ENCODE assay signal across 3 cellular contexts in the genomic region with DNA sequence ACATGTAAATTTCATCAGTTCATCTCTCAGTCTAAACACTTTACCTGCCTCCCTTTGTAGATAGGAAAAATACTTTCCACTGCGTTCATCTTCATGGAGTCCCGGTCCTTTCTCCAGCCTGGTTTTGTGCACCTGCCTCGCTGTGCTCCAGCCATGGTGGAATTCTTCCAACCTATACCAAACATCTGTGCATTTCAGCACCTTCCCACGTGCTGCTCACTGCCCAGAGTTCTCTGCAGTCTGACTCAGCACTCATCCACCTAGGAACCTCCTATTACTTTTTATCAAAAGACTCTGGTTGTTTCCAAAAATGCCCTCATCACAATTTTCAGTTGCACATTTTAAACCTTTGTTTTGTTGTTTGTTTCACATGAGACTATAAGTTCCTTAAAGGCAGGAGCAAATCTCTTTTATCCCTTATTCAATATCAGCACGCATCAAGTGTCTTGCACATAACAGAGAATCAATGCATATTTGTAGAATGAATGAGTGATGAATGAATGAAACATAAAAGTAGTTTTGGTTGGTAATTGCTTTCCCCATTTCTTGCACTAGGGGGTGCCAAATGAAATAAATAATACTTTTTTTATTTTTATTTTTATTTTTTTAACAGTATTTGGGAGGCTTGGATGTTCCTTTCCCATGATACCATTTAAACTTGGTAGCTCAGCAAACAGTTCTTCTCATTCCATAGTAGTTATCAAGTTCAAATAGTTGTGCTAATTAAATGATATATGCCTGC.
A peak's percentile ranks its signal among the peaks of the same experiment; 100 is the strongest.
TF ChIP-seq lines count a peak whose summit lies in the region.

No MANE protein-coding gene starts in this region.

TF ChIP-seq in SK-N-SH, 30 proteins besides CTCF, POLR2A, EP300 and RAD21:
- TF ChIP-seq, protein P1, sequence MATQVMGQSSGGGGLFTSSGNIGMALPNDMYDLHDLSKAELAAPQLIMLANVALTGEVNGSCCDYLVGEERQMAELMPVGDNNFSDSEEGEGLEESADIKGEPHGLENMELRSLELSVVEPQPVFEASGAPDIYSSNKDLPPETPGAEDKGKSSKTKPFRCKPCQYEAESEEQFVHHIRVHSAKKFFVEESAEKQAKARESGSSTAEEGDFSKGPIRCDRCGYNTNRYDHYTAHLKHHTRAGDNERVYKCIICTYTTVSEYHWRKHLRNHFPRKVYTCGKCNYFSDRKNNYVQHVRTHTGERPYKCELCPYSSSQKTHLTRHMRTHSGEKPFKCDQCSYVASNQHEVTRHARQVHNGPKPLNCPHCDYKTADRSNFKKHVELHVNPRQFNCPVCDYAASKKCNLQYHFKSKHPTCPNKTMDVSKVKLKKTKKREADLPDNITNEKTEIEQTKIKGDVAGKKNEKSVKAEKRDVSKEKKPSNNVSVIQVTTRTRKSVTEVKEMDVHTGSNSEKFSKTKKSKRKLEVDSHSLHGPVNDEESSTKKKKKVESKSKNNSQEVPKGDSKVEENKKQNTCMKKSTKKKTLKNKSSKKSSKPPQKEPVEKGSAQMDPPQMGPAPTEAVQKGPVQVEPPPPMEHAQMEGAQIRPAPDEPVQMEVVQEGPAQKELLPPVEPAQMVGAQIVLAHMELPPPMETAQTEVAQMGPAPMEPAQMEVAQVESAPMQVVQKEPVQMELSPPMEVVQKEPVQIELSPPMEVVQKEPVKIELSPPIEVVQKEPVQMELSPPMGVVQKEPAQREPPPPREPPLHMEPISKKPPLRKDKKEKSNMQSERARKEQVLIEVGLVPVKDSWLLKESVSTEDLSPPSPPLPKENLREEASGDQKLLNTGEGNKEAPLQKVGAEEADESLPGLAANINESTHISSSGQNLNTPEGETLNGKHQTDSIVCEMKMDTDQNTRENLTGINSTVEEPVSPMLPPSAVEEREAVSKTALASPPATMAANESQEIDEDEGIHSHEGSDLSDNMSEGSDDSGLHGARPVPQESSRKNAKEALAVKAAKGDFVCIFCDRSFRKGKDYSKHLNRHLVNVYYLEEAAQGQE (IDR thresholded peaks at IDR 0.05; ENCODE audit: low read depth, low read length) = no peak
- TF ChIP-seq, protein P2, sequence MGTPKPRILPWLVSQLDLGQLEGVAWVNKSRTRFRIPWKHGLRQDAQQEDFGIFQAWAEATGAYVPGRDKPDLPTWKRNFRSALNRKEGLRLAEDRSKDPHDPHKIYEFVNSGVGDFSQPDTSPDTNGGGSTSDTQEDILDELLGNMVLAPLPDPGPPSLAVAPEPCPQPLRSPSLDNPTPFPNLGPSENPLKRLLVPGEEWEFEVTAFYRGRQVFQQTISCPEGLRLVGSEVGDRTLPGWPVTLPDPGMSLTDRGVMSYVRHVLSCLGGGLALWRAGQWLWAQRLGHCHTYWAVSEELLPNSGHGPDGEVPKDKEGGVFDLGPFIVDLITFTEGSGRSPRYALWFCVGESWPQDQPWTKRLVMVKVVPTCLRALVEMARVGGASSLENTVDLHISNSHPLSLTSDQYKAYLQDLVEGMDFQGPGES (IDR thresholded peaks at IDR 0.05; ENCODE audit: low read depth, low read length) = no peak
- TF ChIP-seq POLR2AphosphoS5 (IDR thresholded peaks at IDR 0.05; ENCODE audit: low read depth, low read length) (no peak), SIN3A (IDR thresholded peaks at IDR 0.05; ENCODE audit: borderline replicate concordance, low read depth, low read length) (no peak)

TF ChIP-seq in SK-N-SH treated with all-trans-retinoic acid at 6 μM for 48 hours, 23 proteins besides CTCF, POLR2A, EP300 and RAD21:
- TF ChIP-seq ZNF565 (CRISPR knock-in tag; conservative IDR thresholded peaks at IDR 0.05; ENCODE audit: low read depth) (no peak), ZFP30 (CRISPR knock-in tag; IDR thresholded peaks at IDR 0.05) (no peak), ZNF70 (CRISPR knock-in tag; IDR thresholded peaks at IDR 0.05) (no peak), BACH2 (CRISPR knock-in tag; IDR thresholded peaks at IDR 0.05; ENCODE audit: borderline replicate concordance) (no peak), SNAI2 (CRISPR knock-in tag; IDR thresholded peaks at IDR 0.05) (no peak), ARNTL (CRISPR knock-in tag; IDR thresholded peaks at IDR 0.05; ENCODE audit: borderline replicate concordance, low read depth) (no peak), RARB (CRISPR knock-in tag; IDR thresholded peaks at IDR 0.05) (no peak)
- TF ChIP-seq, protein P3, sequence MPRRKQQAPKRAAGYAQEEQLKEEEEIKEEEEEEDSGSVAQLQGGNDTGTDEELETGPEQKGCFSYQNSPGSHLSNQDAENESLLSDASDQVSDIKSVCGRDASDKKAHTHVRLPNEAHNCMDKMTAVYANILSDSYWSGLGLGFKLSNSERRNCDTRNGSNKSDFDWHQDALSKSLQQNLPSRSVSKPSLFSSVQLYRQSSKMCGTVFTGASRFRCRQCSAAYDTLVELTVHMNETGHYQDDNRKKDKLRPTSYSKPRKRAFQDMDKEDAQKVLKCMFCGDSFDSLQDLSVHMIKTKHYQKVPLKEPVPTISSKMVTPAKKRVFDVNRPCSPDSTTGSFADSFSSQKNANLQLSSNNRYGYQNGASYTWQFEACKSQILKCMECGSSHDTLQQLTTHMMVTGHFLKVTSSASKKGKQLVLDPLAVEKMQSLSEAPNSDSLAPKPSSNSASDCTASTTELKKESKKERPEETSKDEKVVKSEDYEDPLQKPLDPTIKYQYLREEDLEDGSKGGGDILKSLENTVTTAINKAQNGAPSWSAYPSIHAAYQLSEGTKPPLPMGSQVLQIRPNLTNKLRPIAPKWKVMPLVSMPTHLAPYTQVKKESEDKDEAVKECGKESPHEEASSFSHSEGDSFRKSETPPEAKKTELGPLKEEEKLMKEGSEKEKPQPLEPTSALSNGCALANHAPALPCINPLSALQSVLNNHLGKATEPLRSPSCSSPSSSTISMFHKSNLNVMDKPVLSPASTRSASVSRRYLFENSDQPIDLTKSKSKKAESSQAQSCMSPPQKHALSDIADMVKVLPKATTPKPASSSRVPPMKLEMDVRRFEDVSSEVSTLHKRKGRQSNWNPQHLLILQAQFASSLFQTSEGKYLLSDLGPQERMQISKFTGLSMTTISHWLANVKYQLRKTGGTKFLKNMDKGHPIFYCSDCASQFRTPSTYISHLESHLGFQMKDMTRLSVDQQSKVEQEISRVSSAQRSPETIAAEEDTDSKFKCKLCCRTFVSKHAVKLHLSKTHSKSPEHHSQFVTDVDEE (CRISPR knock-in tag; IDR thresholded peaks at IDR 0.05) = no peak
- TF ChIP-seq, protein P4, sequence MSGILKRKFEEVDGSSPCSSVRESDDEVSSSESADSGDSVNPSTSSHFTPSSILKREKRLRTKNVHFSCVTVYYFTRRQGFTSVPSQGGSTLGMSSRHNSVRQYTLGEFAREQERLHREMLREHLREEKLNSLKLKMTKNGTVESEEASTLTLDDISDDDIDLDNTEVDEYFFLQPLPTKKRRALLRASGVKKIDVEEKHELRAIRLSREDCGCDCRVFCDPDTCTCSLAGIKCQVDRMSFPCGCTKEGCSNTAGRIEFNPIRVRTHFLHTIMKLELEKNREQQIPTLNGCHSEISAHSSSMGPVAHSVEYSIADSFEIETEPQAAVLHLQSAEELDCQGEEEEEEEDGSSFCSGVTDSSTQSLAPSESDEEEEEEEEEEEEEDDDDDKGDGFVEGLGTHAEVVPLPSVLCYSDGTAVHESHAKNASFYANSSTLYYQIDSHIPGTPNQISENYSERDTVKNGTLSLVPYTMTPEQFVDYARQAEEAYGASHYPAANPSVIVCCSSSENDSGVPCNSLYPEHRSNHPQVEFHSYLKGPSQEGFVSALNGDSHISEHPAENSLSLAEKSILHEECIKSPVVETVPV (CRISPR knock-in tag; IDR thresholded peaks at IDR 0.05) = no peak
- TF ChIP-seq, protein P5, sequence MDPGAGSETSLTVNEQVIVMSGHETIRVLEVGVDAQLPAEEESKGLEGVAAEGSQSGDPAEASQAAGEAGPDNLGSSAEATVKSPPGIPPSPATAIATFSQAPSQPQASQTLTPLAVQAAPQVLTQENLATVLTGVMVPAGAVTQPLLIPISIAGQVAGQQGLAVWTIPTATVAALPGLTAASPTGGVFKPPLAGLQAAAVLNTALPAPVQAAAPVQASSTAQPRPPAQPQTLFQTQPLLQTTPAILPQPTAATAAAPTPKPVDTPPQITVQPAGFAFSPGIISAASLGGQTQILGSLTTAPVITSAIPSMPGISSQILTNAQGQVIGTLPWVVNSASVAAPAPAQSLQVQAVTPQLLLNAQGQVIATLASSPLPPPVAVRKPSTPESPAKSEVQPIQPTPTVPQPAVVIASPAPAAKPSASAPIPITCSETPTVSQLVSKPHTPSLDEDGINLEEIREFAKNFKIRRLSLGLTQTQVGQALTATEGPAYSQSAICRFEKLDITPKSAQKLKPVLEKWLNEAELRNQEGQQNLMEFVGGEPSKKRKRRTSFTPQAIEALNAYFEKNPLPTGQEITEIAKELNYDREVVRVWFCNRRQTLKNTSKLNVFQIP (CRISPR knock-in tag; IDR thresholded peaks at IDR 0.05; ENCODE audit: borderline replicate concordance, low read depth) = no peak

TF ChIP-seq in GM12878, 131 proteins besides CTCF, POLR2A, EP300 and RAD21:
- peak; percentile 88 for TF ChIP-seq ZNF24 (IDR thresholded peaks at IDR 0.05)
- TF ChIP-seq, protein P6, sequence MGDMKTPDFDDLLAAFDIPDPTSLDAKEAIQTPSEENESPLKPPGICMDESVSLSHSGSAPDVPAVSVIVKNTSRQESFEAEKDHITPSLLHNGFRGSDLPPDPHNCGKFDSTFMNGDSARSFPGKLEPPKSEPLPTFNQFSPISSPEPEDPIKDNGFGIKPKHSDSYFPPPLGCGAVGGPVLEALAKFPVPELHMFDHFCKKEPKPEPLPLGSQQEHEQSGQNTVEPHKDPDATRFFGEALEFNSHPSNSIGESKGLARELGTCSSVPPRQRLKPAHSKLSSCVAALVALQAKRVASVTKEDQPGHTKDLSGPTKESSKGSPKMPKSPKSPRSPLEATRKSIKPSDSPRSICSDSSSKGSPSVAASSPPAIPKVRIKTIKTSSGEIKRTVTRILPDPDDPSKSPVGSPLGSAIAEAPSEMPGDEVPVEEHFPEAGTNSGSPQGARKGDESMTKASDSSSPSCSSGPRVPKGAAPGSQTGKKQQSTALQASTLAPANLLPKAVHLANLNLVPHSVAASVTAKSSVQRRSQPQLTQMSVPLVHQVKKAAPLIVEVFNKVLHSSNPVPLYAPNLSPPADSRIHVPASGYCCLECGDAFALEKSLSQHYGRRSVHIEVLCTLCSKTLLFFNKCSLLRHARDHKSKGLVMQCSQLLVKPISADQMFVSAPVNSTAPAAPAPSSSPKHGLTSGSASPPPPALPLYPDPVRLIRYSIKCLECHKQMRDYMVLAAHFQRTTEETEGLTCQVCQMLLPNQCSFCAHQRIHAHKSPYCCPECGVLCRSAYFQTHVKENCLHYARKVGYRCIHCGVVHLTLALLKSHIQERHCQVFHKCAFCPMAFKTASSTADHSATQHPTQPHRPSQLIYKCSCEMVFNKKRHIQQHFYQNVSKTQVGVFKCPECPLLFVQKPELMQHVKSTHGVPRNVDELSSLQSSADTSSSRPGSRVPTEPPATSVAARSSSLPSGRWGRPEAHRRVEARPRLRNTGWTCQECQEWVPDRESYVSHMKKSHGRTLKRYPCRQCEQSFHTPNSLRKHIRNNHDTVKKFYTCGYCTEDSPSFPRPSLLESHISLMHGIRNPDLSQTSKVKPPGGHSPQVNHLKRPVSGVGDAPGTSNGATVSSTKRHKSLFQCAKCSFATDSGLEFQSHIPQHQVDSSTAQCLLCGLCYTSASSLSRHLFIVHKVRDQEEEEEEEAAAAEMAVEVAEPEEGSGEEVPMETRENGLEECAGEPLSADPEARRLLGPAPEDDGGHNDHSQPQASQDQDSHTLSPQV (IDR thresholded peaks at IDR 0.05) = no peak
TF ChIP-seq in GM12878: peak in this region for 1.
